ENCODE assay signal across 1 cellular context in genomic region chr1:9593492-9594465, GRCh38.
TF ChIP-seq lines count a peak whose summit lies in the region.

No MANE protein-coding gene starts in this region.

TF ChIP-seq in K562, 482 proteins besides CTCF, POLR2A, EP300 and RAD21 (continued from another document and continues in another):
- TF ChIP-seq ZNF740 (CRISPR knock-in tag; IDR thresholded peaks at IDR 0.05), result peak; percentile 86
- TF ChIP-seq ZNF740 (tag; IDR thresholded peaks at IDR 0.05), result no peak
- TF ChIP-seq RFX5 (IDR thresholded peaks at IDR 0.05; ENCODE audit: low read depth, low read length), result peak; percentile 75; the same call in 1 of the 2 replicates
- TF ChIP-seq TCF15 (CRISPR knock-in tag; IDR thresholded peaks at IDR 0.05), result no peak
- no peak for TF ChIP-seq PURB (CRISPR knock-in tag; IDR thresholded peaks at IDR 0.05; ENCODE audit: low read depth)
- TF ChIP-seq ZSCAN32 (CRISPR knock-in tag; IDR thresholded peaks at IDR 0.05), result no peak
- TF ChIP-seq ZBTB7A (IDR thresholded peaks at IDR 0.05; ENCODE audit: borderline replicate concordance, control insufficient read depth, low read depth, low read length), result peak; percentile 54; the same call in 1 of the 2 replicates
- no peak for TF ChIP-seq CC2D1A (IDR thresholded peaks at IDR 0.05)
- no peak for TF ChIP-seq ZNF398 (CRISPR knock-in tag; IDR thresholded peaks at IDR 0.05)
- TF ChIP-seq ETS1 (conservative IDR thresholded peaks at IDR 0.05; ENCODE audit: control insufficient read depth, low read depth, low read length), result peak; percentile 23; the same call in 1 of the 2 replicates
- TF ChIP-seq PKNOX1 (IDR thresholded peaks at IDR 0.05), result peak; percentile 92
- TF ChIP-seq ZNF644 (tag; IDR thresholded peaks at IDR 0.05; ENCODE audit: low read depth), result no peak
- peak in 1 of 2 experiments; percentile 36; a peak in 1 of 4 replicates for TF ChIP-seq HDAC1 (IDR thresholded peaks at IDR 0.05)
- TF ChIP-seq NKRF (IDR thresholded peaks at IDR 0.05; ENCODE audit: borderline replicate concordance), result 0 out of 2 replicates have a peak, but pooled peaks have one; percentile 40
- no peak for TF ChIP-seq CBX1 (IDR thresholded peaks at IDR 0.05; ENCODE audit: low read depth)
- peak; percentile 42; the same call in 1 of the 2 replicates for TF ChIP-seq ATF7 (IDR thresholded peaks at IDR 0.05)
- TF ChIP-seq ZBTB9 (CRISPR knock-in tag; IDR thresholded peaks at IDR 0.05), result 0 out of 2 replicates have a peak, but pooled peaks have one; percentile 13
- no peak for TF ChIP-seq PTBP1 (IDR thresholded peaks at IDR 0.05; ENCODE audit: low read depth, low read length)
- TF ChIP-seq ZBTB40 (IDR thresholded peaks at IDR 0.05), result 0 out of 2 replicates have a peak, but pooled peaks have one; percentile 32
- no peak for TF ChIP-seq ZBTB40 (CRISPR knock-in tag; IDR thresholded peaks at IDR 0.05)
- TF ChIP-seq KLF13 (tag; IDR thresholded peaks at IDR 0.05; ENCODE audit: borderline replicate concordance, low read depth), result peak; percentile 59; the same call in 1 of the 2 replicates
- TF ChIP-seq YY1 (IDR thresholded peaks at IDR 0.05; ENCODE audit: borderline replicate concordance in 1 of 3, control insufficient read depth in 1 of 3, extremely low read depth in 1 of 3, insufficient read depth in 3 of 3, insufficient read length in 1 of 3, insufficient replicate concordance in 2 of 3, low read depth in 1 of 3, low read length in 2 of 3), result peak in 2 of 3 experiments; percentile 35 to 67
- TF ChIP-seq PML (IDR thresholded peaks at IDR 0.05; ENCODE audit: low read length), result no peak
- TF ChIP-seq MYBL2 (IDR thresholded peaks at IDR 0.05; ENCODE audit: low read depth), result no peak
- no peak for TF ChIP-seq MYBL2 (CRISPR knock-in tag; IDR thresholded peaks at IDR 0.05; ENCODE audit: borderline replicate concordance)
- no peak for TF ChIP-seq ZNF280B (CRISPR knock-in tag; IDR thresholded peaks at IDR 0.05)
- no peak for TF ChIP-seq MLLT1 (IDR thresholded peaks at IDR 0.05)
- no peak for TF ChIP-seq EGR1 (conservative IDR thresholded peaks at IDR 0.05)
- no peak for TF ChIP-seq SMAD1 (IDR thresholded peaks at IDR 0.05; ENCODE audit: low read depth, low read length, partially characterized antibody)
- peak; percentile 62 to 69 for TF ChIP-seq NRF1 (conservative IDR thresholded peaks at IDR 0.05 in 1 of 2, IDR thresholded peaks at IDR 0.05 in 1 of 2)
- peak; percentile 95 for TF ChIP-seq VEZF1 (CRISPR knock-in tag; IDR thresholded peaks at IDR 0.05)
- TF ChIP-seq RFX1 (IDR thresholded peaks at IDR 0.05), result peak; percentile 90
